26 cellular contexts compared by ENCODE assay signal in genomic region chr22:47390026-47390970, GRCh38.
"Had no signal": no experiment of that assay in that cellular context is flagged by ENCODE, and none has a peak within 500 bp of the region (broad histone marks: within the 10 kb centered on the region; RNA-seq: fewer than 3 reads in every experiment).

No MANE protein-coding gene starts in this region.

- H3K27me3 Mint-ChIP-seq: memory B cell had no signal

- H3K4me3 ChIP-seq: gastrocnemius medialis, heart right ventricle, lung, right lobe of liver, smooth muscle cell, stomach, tibial artery, upper lobe of left lung had no signal

- H3K27me3 ChIP-seq: right lobe of liver, upper lobe of left lung had no signal

- H3K4me1 Mint-ChIP-seq: endodermal cell; memory B cell; natural killer cell; stimulated activated effector memory CD8-positive, alpha-beta T cell treated with anti-CD3 and anti-CD28 coated beads, Interleukin-12 subunit alpha, Interleukin-12 subunit beta, amount 100 ng/mL, for 72 hours had no signal

- H3K9me3 Mint-ChIP-seq: memory B cell; natural killer cell; stimulated activated effector memory CD8-positive, alpha-beta T cell treated with anti-CD3 and anti-CD28 coated beads, Interleukin-12 subunit alpha, Interleukin-12 subunit beta, amount 100 ng/mL, for 72 hours had no signal

- ATAC-seq: esophagus mucosa; gastrocnemius medialis; heart right ventricle; left ventricle myocardium superior; natural killer cell; right lobe of liver; stimulated activated effector memory CD8-positive, alpha-beta T cell treated with anti-CD3 and anti-CD28 coated beads, Interleukin-12 subunit alpha, Interleukin-12 subunit beta, amount 100 ng/mL, for 72 hours had no signal

- H3K27ac Mint-ChIP-seq: endodermal cell; memory B cell; natural killer cell; stimulated activated effector memory CD8-positive, alpha-beta T cell treated with anti-CD3 and anti-CD28 coated beads, Interleukin-12 subunit alpha, Interleukin-12 subunit beta, amount 100 ng/mL, for 72 hours had no signal

- H3K4me2 ChIP-seq: smooth muscle cell had no signal

- H3K36me3 Mint-ChIP-seq: memory B cell; natural killer cell; stimulated activated effector memory CD8-positive, alpha-beta T cell treated with anti-CD3 and anti-CD28 coated beads, Interleukin-12 subunit alpha, Interleukin-12 subunit beta, amount 100 ng/mL, for 72 hours had no signal

- DNase-seq: effector CD8-positive, alpha-beta T cell; endodermal cell; foreskin fibroblast; gastrocnemius medialis; heart right ventricle; hippocampal formation; left ventricle myocardium superior; natural killer cell; occipital lobe; retina; stimulated activated CD4-positive, alpha-beta T cell treated with anti-CD3 and anti-CD28 coated beads, Interleukin-2, amount 100 ng/mL, for 24 hours; stimulated activated CD4-positive, alpha-beta T cell treated with anti-CD3 and anti-CD28 coated beads, Interleukin-4, amount 100 ng/mL, for 24 hours; stimulated activated naive CD4-positive, alpha-beta T cell treated with Interleukin-2 at 50 U/mL for 16 hours; stomach; tibial artery had no signal

- H3K4me3 Mint-ChIP-seq: endodermal cell; memory B cell; natural killer cell; stimulated activated effector memory CD8-positive, alpha-beta T cell treated with anti-CD3 and anti-CD28 coated beads, Interleukin-12 subunit alpha, Interleukin-12 subunit beta, amount 100 ng/mL, for 72 hours had no signal

- H3K4me1 ChIP-seq: gastrocnemius medialis, heart right ventricle, right lobe of liver, tibial artery, upper lobe of left lung had no signal

- FAIRE-seq: colon, islet of Langerhans, urothelium cell line had no signal

- H3K27ac ChIP-seq: epithelial cell of prostate, gastrocnemius medialis, heart right ventricle, right lobe of liver, stomach, tibial artery, upper lobe of left lung had no signal

- H3K36me3 ChIP-seq: gastrocnemius medialis, heart right ventricle, right lobe of liver, stomach, tibial artery, upper lobe of left lung had no signal

- H3K9me3 ChIP-seq: gastrocnemius medialis, heart right ventricle, right lobe of liver, stomach, tibial artery, upper lobe of left lung had no signal
